10 cellular contexts compared by ENCODE assay signal in genomic region chr11:46446343-46446751, GRCh38. TPM values are rescaled to one million over a fixed set of nuclear protein-coding genes. Genes with fewer than 3 reads are reported as not detected.
DNase-seq lines count a peak whose midpoint lies in the region; FAIRE-seq and TF ChIP-seq lines count a peak whose summit lies in the region.
"Had no signal": no experiment of that assay in that cellular context is flagged by ENCODE, and none has a peak within 500 bp of the region (broad histone marks: within the 10 kb centered on the region; RNA-seq: fewer than 3 reads in every experiment).

No MANE protein-coding gene starts in this region.

- H2BK15ac ChIP-seq in H9 (ENCODE audit: low read depth, low read length) = no peak overlapping the region

- TF ChIP-seq CTCF in AG09319 (IDR thresholded peaks at IDR 0.05; ENCODE audit: low read depth, low read length) (peak; percentile 25), H9 (conservative IDR thresholded peaks at IDR 0.05) (peak; percentile 28; the same call in 1 of the 3 replicates), astrocyte of the spinal cord (IDR thresholded peaks at IDR 0.05; ENCODE audit: low read depth, low read length) (no peak), kidney (IDR thresholded peaks at IDR 0.05; ENCODE audit: borderline replicate concordance, extremely low read depth, insufficient read depth) (peak; percentile 6), transverse colon (IDR thresholded peaks at IDR 0.05) (no peak)

- H3K4me3 ChIP-seq in astrocyte of the spinal cord (ENCODE audit: low read depth, low read length) (no peak overlapping the region), kidney (ENCODE audit: low read length in 2 of 2) (no peak overlapping the region), transverse colon (no peak overlapping the region)

- H3K79me1 ChIP-seq in H9 (ENCODE audit: insufficient read depth, low read depth, low read length, poor library complexity, severe bottlenecking) = peaks cover 6% of the 10 kb centered on the region

- no peak overlapping the region for H3K23ac ChIP-seq in H9 (ENCODE audit: insufficient read length, low read depth, low read length)

- no peak overlapping the region; a peak in 1 of 5 replicates for H3K4me3 Mint-ChIP-seq in H9
- no peak overlapping the region for H3K4me3 Mint-ChIP-seq in activated CD4-positive, alpha-beta memory T cell treated with anti-CD3 and anti-CD28 coated beads, Interleukin-2, amount 10 ng/mL, durations not matched to agents 7 days and 5 days

- no peak for TF ChIP-seq POLR2A in transverse colon (IDR thresholded peaks at IDR 0.05)

- no peak for DNase-seq in AG09319 (ENCODE audit: extremely low read depth, low read depth)
- DNase-seq in H9 = no peak
- DNase-seq in astrocyte of the spinal cord (ENCODE audit: low read depth, low spot score) = peak; percentile 55
- DNase-seq in kidney = no peak
- DNase-seq in transverse colon = no peak
- no peak for DNase-seq in activated CD4-positive, alpha-beta memory T cell treated with anti-CD3 and anti-CD28 coated beads, Interleukin-2, amount 10 ng/mL, durations not matched to agents 7 days and 5 days
- DNase-seq in SW480 (ENCODE audit: low spot score) = no peak
- no peak for DNase-seq in NCI-H345 (lab: John Stamatoyannopoulos, UW)
- DNase-seq: activated CD4-positive, alpha-beta T cell treated with anti-CD3 and anti-CD28 coated beads for 1 hour had no signal

- H3K36me3 Mint-ChIP-seq in H9 (ENCODE audit: insufficient read depth in 1 of 3, low read depth in 3 of 3) = peaks cover 12 to 20% (median 16%) of the 10 kb centered on the region in 3 experiments; a peak in 6 of 7 replicates
- H3K36me3 Mint-ChIP-seq in activated CD4-positive, alpha-beta memory T cell treated with anti-CD3 and anti-CD28 coated beads, Interleukin-2, amount 10 ng/mL, durations not matched to agents 7 days and 5 days (ENCODE audit: low read depth) = peaks cover 19% of the 10 kb centered on the region

- H2BK12ac ChIP-seq in H9 (ENCODE audit: insufficient read length, low read depth, low read length) = no peak overlapping the region

- peaks cover 14 to 16% of the 10 kb centered on the region in 2 experiments for H3K4me1 Mint-ChIP-seq in H9
- peaks cover 12% of the 10 kb centered on the region for H3K4me1 Mint-ChIP-seq in activated CD4-positive, alpha-beta memory T cell treated with anti-CD3 and anti-CD28 coated beads, Interleukin-2, amount 10 ng/mL, durations not matched to agents 7 days and 5 days

- WGBS in H9 (ENCODE audit: extremely low coverage, insufficient read length, low lambda C conversion rate) = no CpG with 5 or more reads among the region's 3 CpGs
- WGBS in transverse colon (ENCODE audit: low coverage in 1 of 2), 2 donors = 54 to 59% methylated on average over 3 of the region's 3 CpGs

- H2BK20ac ChIP-seq in H9 (ENCODE audit: low read depth, low read length, poor library complexity, severe bottlenecking) = no peak overlapping the region

- H3K14ac ChIP-seq in H9 (ENCODE audit: insufficient read depth, low read length) = no peak overlapping the region

- no peaks in the 10 kb centered on the region for H3K27me3 ChIP-seq in H9 (ENCODE audit: insufficient read depth, low read length)
- no peaks in the 10 kb centered on the region for H3K27me3 ChIP-seq in transverse colon
- H3K27me3 ChIP-seq: neutrophil had no signal

- H3K4me2 ChIP-seq in H9 (ENCODE audit: insufficient read depth, insufficient read length, low read length) = no peak overlapping the region

- no peaks in the 10 kb centered on the region for H4K20me1 ChIP-seq in H9 (ENCODE audit: control insufficient read depth, insufficient read depth, insufficient read length)

- H2BK120ac ChIP-seq in H9 (ENCODE audit: low read depth, low read length, poor library complexity, severe bottlenecking) = no peak overlapping the region

- no peak for FAIRE-seq in kidney (lab: Jason Lieb, UNC)

- no peak overlapping the region for H4K8ac ChIP-seq in H9 (replicated peaks; ENCODE audit: insufficient read length, low read depth, low read length)

- H3K9ac ChIP-seq in H9 (ENCODE audit: extremely low read depth, insufficient read length, low read length) (no peak overlapping the region), kidney (ENCODE audit: low read length in 2 of 2) (no peak overlapping the region)

- H2BK5ac ChIP-seq in H9 (ENCODE audit: insufficient read length, low read length) = no peak overlapping the region

- H4K5ac ChIP-seq in H9 (ENCODE audit: insufficient read length, low read depth, low read length) = no peak overlapping the region

- no peak overlapping the region for H2AK5ac ChIP-seq in H9 (ENCODE audit: insufficient read length, low read length)

- no peak overlapping the region for H3K18ac ChIP-seq in H9 (ENCODE audit: insufficient read length, low read depth, low read length)

- H3K23me2 ChIP-seq in H9 (ENCODE audit: insufficient read length, low read depth, low read length, poor library complexity, severe bottlenecking) = no peaks in the 10 kb centered on the region

- no peak overlapping the region for H3T11ph ChIP-seq in H9 (ENCODE audit: low read length)

- H3K9me3 ChIP-seq in H9 (ENCODE audit: control insufficient read depth, low read depth, low read length) (no peaks in the 10 kb centered on the region), kidney (ENCODE audit: control insufficient read depth in 1 of 2, low read length in 2 of 2) (no peaks in the 10 kb centered on the region), transverse colon (no peaks in the 10 kb centered on the region)
- H3K9me3 ChIP-seq: neutrophil had no signal

- H3K27ac ChIP-seq in H9 (ENCODE audit: insufficient read length, low read depth, low read length) (no peak overlapping the region), kidney (ENCODE audit: low read depth in 2 of 2, low read length in 2 of 2) (no peak overlapping the region), transverse colon (peak overlapping the region in 1 of 4 donors; percentile 16)
- H3K27ac ChIP-seq: neutrophil had no signal

- in situ Hi-C loops in astrocyte of the spinal cord (cut with HindIII; ENCODE audit: low sequenced_read_pairs) = no loop called here
- in situ Hi-C loops in transverse colon (cut with MboI; ENCODE audit: low pct_ligation_motif_present in 1 of 4, low pct_unique_long_range_greater_than_20kb in 1 of 4, low sequenced_read_pairs in 3 of 4) = no loop called here

- peaks cover 10% of the 10 kb centered on the region for H3K4me1 ChIP-seq in H9 (ENCODE audit: insufficient read depth, low read length)
- H3K4me1 ChIP-seq in kidney (ENCODE audit: control insufficient read depth in 1 of 2, insufficient read depth in 1 of 2, low read depth in 1 of 2, low read length in 2 of 2) = no peaks in the 10 kb centered on the region
- H3K4me1 ChIP-seq in transverse colon = peaks cover 0 to 17% (median 8%) of the 10 kb centered on the region in 4 donors

- no peaks in the 10 kb centered on the region for H3K36me3 ChIP-seq in kidney (ENCODE audit: control insufficient read depth in 1 of 2, insufficient read depth in 2 of 2, low read length in 2 of 2)
- H3K36me3 ChIP-seq in transverse colon = peaks cover 0 to 11% (median 4%) of the 10 kb centered on the region in 4 donors

- H3K27ac Mint-ChIP-seq in H9 = no peak overlapping the region
- H3K27ac Mint-ChIP-seq in activated CD4-positive, alpha-beta memory T cell treated with anti-CD3 and anti-CD28 coated beads, Interleukin-2, amount 10 ng/mL, durations not matched to agents 7 days and 5 days = no peak overlapping the region

- CTCF ChIA-PET in activated CD4-positive, alpha-beta memory T cell treated with anti-CD3 and anti-CD28 coated beads, Interleukin-2, amount 10 ng/mL, durations not matched to agents 7 days and 5 days (lab: Charles Lee) = interaction anchor here (1.6 kb wide), 1 partner anchor 83 kb away, joined by 5 read pairs; no protein-coding TSS in a partner anchor

- intact Hi-C loops in kidney (cut with DNase I) (no loop called here), transverse colon (cut with DNase I; ENCODE audit: low total_unique reads) (no loop called here)

- POLR2A ChIA-PET in activated CD4-positive, alpha-beta memory T cell treated with anti-CD3 and anti-CD28 coated beads, Interleukin-2, amount 10 ng/mL, durations not matched to agents 7 days and 5 days (lab: Charles Lee) = no interaction called here

- H3K79me2 ChIP-seq in H9 (ENCODE audit: insufficient read depth, low read length) = no peaks in the 10 kb centered on the region

- TF ChIP-seq EP300 in transverse colon (IDR thresholded peaks at IDR 0.05; ENCODE audit: low read depth) = no peak

- H3K27me3 Mint-ChIP-seq in H9 (ENCODE audit: low read depth) = no peaks in the 10 kb centered on the region
- no peaks in the 10 kb centered on the region for H3K27me3 Mint-ChIP-seq in activated CD4-positive, alpha-beta memory T cell treated with anti-CD3 and anti-CD28 coated beads, Interleukin-2, amount 10 ng/mL, durations not matched to agents 7 days and 5 days

- no peak overlapping the region for H3K56ac ChIP-seq in H9 (ENCODE audit: insufficient read length, low read depth, low read length)

- H3K9me3 Mint-ChIP-seq in H9 = no peaks in the 10 kb centered on the region
- no peaks in the 10 kb centered on the region for H3K9me3 Mint-ChIP-seq in activated CD4-positive, alpha-beta memory T cell treated with anti-CD3 and anti-CD28 coated beads, Interleukin-2, amount 10 ng/mL, durations not matched to agents 7 days and 5 days

- no peak overlapping the region for H3K4ac ChIP-seq in H9 (ENCODE audit: low read depth, low read length)

- no peak overlapping the region for H2AFZ ChIP-seq in H9 (ENCODE audit: low read length)

- H4K91ac ChIP-seq in H9 (ENCODE audit: insufficient read length, low read depth, low read length) = no peak overlapping the region

RNA-seq across cellular contexts. Expression of gene CHRM4, which starts 54.8 kb away (rescaled TPM):
- total RNA-seq in H9 (2021) (1.0 and 1.1 TPM in 2 replicates), kidney (0.16 TPM), transverse colon (1 to 10 TPM in 1 of 4 donors, under 1 TPM in 1, not detected in 2; 0.82 to 3.3 TPM)
- polyA plus RNA-seq in kidney (ENCODE audit: insufficient read depth, low read depth, low replicate concordance) = not detected
- under 1 TPM; 0.30 to 0.38 TPM for total RNA-seq in activated CD4-positive, alpha-beta memory T cell treated with anti-CD3 and anti-CD28 coated beads, Interleukin-2, amount 10 ng/mL, durations not matched to agents 7 days and 5 days

Comparison
In these comparisons a context has a peak if more than half of its experiments do, and no peak if none do; other contexts are left out.
1. CTCF ChIP-seq: peak in AG09319 (single experiment), H9 (single experiment) and kidney (single experiment); none in astrocyte of the spinal cord (single experiment) and transverse colon (0 of 5).